Comparison of ENCODE assay signal across 1 cellular context in genomic region chr11:111635706-111636045, GRCh38.
TF ChIP-seq lines count a peak whose summit lies in the region.

No MANE protein-coding gene starts in this region.

TF ChIP-seq in WTC11, 78 proteins besides CTCF, POLR2A, EP300 and RAD21 (continued from another document):
- no peak for TF ChIP-seq ZBTB21 (CRISPR knock-in tag; IDR thresholded peaks at IDR 0.05; ENCODE audit: borderline replicate concordance)
- no peak for TF ChIP-seq PREB (CRISPR knock-in tag; IDR thresholded peaks at IDR 0.05; ENCODE audit: borderline replicate concordance)
- no peak for TF ChIP-seq ZNF416 (CRISPR knock-in tag; IDR thresholded peaks at IDR 0.05)
- TF ChIP-seq ETV6 (CRISPR knock-in tag; IDR thresholded peaks at IDR 0.05): no peak
- TF ChIP-seq ARID4B (CRISPR knock-in tag; IDR thresholded peaks at IDR 0.05; ENCODE audit: borderline replicate concordance): no peak
